In the genomic region with DNA sequence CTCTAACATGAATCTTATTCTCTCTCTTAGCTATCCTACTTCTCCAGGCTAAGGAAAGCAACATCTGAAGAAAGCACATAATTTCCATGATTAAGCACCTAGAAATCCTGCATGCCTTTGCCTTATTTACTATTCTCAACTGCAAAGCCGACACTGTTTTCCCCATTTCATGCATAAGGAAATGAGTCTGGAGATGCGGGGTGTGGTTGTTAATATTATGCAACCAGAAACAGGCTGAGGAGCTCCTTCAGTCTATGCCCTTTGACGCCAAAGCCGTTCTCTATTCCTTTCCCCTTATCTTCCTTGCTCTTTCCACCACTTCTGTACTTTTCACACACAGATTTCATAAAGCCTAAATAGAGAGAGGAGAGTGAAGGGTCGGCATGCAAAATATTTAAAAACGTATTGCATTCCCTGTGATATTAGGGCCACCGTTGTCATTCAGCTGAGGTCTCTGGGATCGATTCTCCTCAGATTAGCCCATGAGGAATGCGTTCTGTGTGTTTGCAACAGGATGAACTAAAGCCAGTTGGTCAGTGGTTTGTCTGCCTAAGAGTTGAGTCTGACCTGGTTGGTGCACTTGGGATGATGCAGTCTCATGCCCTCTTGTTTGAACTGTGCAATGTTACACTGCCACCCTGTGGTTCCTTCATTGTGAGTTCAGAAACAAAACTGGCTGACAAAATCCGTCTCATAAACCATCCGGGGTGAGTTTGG, we compare ENCODE assay signal across 8 cellular contexts. TPM values are rescaled to one million over a fixed set of nuclear protein-coding genes. Genes with fewer than 3 reads are reported as not detected.
DNase-seq lines count a peak whose midpoint lies in the region; ATAC-seq, FAIRE-seq and TF ChIP-seq lines count a peak whose summit lies in the region.

No MANE protein-coding gene starts in this region.

- no peak overlapping the region for H3K27ac Mint-ChIP-seq in activated B cell treated with CpG ODN at 0.5 μM for 24 hours
- peak overlapping the region; percentile 3 for H3K27ac Mint-ChIP-seq in central memory CD8-positive, alpha-beta T cell (ENCODE audit: low read depth)

- peak; percentile 97 for TF ChIP-seq RAD21 in A549 (conservative IDR thresholded peaks at IDR 0.05 in 1 of 2, IDR thresholded peaks at IDR 0.05 in 1 of 2)

- peak overlapping the region; percentile 79 to 83 for H3K27ac ChIP-seq in A549

- ATAC-seq in A549 (peak; percentile 99), GM18511 (IDR thresholded peaks at IDR 0.05; ENCODE audit: unreplicated experiment) (peak; percentile 88), HG03103 (IDR thresholded peaks at IDR 0.05; ENCODE audit: low read depth, unreplicated experiment) (peak; percentile 90), activated B cell treated with CpG ODN at 0.5 μM for 24 hours (ENCODE audit: low read depth) (peak; percentile 78)
- peak; percentile 77 for ATAC-seq in central memory CD8-positive, alpha-beta T cell (replicated peaks; ENCODE audit: extremely low read depth, poor library complexity, severe bottlenecking)

- POLR2A ChIA-PET in A549 (lab: Yijun Ruan, JAX) (interaction anchor here (1.2 to 3.5 kb wide), 3 partner anchors 9 to 505 kb away, joined by 3 to 25 read pairs (median 6); a partner anchor contains a TSS), activated B cell treated with CpG ODN at 0.5 μM for 24 hours (lab: Charles Lee) (interaction anchor here (0.6 kb wide), 1 partner anchor 1284 kb away, joined by 3 read pairs; no protein-coding TSS in a partner anchor)

- TF ChIP-seq CTCF in A549 (IDR thresholded peaks at IDR 0.05) (peak; percentile 92), activated B cell treated with CpG ODN at 0.5 μM for 24 hours (IDR thresholded peaks at IDR 0.05) (peak; percentile 26)

- FAIRE-seq in A549 (lab: Jason Lieb, UNC): peak; percentile 91

- H3K4me3 ChIP-seq in A549: no peak overlapping the region

- no peaks in the 10 kb centered on the region for H3K27me3 Mint-ChIP-seq in activated B cell treated with CpG ODN at 0.5 μM for 24 hours
- H3K27me3 Mint-ChIP-seq in central memory CD8-positive, alpha-beta T cell: no peaks in the 10 kb centered on the region

- peak overlapping the region; percentile 68 for H3K4me2 ChIP-seq in A549

- no peak for TF ChIP-seq POLR2A in A549 (IDR thresholded peaks at IDR 0.05; ENCODE audit: low read length)

- H3K36me3 Mint-ChIP-seq in activated B cell treated with CpG ODN at 0.5 μM for 24 hours (ENCODE audit: low read depth): no peaks in the 10 kb centered on the region
- H3K36me3 Mint-ChIP-seq in central memory CD8-positive, alpha-beta T cell (ENCODE audit: insufficient read depth): no peaks in the 10 kb centered on the region

- CTCF ChIA-PET in A549 (lab: Yijun Ruan, JAX): interaction anchor here (0.6 to 4.0 kb wide), 39 partner anchors 10 to 1540 kb away, joined by 3 to 34 read pairs (median 5); a partner anchor contains a TSS
- CTCF ChIA-PET in activated B cell treated with CpG ODN at 0.5 μM for 24 hours (lab: Charles Lee): interaction anchor here (0.6 to 5.0 kb wide), 15 partner anchors 10 to 1295 kb away, joined by 3 to 41 read pairs (median 3); no protein-coding TSS in a partner anchor

- H3K4me1 ChIP-seq in A549: peaks cover 18% of the 10 kb centered on the region

- TF ChIP-seq EP300 in A549 (IDR thresholded peaks at IDR 0.05): no peak

- no peak overlapping the region for H3K4me3 Mint-ChIP-seq in activated B cell treated with CpG ODN at 0.5 μM for 24 hours
- H3K4me3 Mint-ChIP-seq in central memory CD8-positive, alpha-beta T cell: no peak overlapping the region

- H3K9me3 Mint-ChIP-seq in activated B cell treated with CpG ODN at 0.5 μM for 24 hours: no peaks in the 10 kb centered on the region
- H3K9me3 Mint-ChIP-seq in central memory CD8-positive, alpha-beta T cell: no peaks in the 10 kb centered on the region

- peaks cover 6% of the 10 kb centered on the region for H3K4me1 Mint-ChIP-seq in activated B cell treated with CpG ODN at 0.5 μM for 24 hours
- peaks cover 9% of the 10 kb centered on the region for H3K4me1 Mint-ChIP-seq in central memory CD8-positive, alpha-beta T cell

- WGBS in A549 (ENCODE audit: missing lambda C conversion rate): 24% methylated on average over 11 of the region's 11 CpGs

- intact Hi-C loops in activated B cell treated with CpG ODN at 0.5 μM for 24 hours (cut with micrococcal nuclease): loop anchor here (1.0 to 5.0 kb wide), 12 partner anchors 57 to 1705 kb away; no protein-coding TSS in a partner anchor

- DNase-seq in A549 (ENCODE audit: low read depth in 1 of 2, low spot score in 1 of 2) (peak; percentile 72 to 93), NCI-H2227 (lab: John Stamatoyannopoulos, UW; ENCODE audit: unreplicated experiment) (peak; percentile 69), activated B cell treated with CpG ODN at 0.5 μM for 24 hours (no peak), kidney tubule cell (ENCODE audit: low spot score) (peak; percentile 86)
- peak; percentile 36 to 52 for DNase-seq in central memory CD8-positive, alpha-beta T cell (ENCODE audit: low spot score in 2 of 2)
- peak; percentile 72 for DNase-seq in stimulated activated CD4-positive, alpha-beta T cell treated with anti-CD3 and anti-CD28 coated beads, Interleukin-4, amount 100 ng/mL, for 24 hours

- peaks cover 2% of the 10 kb centered on the region; the same call in 1 of the 3 replicates for H3K9me3 ChIP-seq in A549

TF ChIP-seq in A549, 52 proteins besides CTCF, POLR2A, EP300 and RAD21 (continues in another document):
- TF ChIP-seq, protein P1, sequence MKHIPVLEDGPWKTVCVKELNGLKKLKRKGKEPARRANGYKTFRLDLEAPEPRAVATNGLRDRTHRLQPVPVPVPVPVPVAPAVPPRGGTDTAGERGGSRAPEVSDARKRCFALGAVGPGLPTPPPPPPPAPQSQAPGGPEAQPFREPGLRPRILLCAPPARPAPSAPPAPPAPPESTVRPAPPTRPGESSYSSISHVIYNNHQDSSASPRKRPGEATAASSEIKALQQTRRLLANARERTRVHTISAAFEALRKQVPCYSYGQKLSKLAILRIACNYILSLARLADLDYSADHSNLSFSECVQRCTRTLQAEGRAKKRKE (CRISPR knock-in tag; IDR thresholded peaks at IDR 0.05; ENCODE audit: low read depth): no peak
- TF ChIP-seq, protein P2, sequence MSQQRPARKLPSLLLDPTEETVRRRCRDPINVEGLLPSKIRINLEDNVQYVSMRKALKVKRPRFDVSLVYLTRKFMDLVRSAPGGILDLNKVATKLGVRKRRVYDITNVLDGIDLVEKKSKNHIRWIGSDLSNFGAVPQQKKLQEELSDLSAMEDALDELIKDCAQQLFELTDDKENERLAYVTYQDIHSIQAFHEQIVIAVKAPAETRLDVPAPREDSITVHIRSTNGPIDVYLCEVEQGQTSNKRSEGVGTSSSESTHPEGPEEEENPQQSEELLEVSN (IDR thresholded peaks at IDR 0.05; ENCODE audit: borderline replicate concordance, low read depth): no peak
- TF ChIP-seq BHLHE40 (IDR thresholded peaks at IDR 0.05; ENCODE audit: low read depth, low read length) (no peak), ZSCAN20 (CRISPR knock-in tag; IDR thresholded peaks at IDR 0.05) (no peak), PHF8 (IDR thresholded peaks at IDR 0.05; ENCODE audit: borderline replicate concordance, low read depth) (no peak), FOXS1 (CRISPR knock-in tag; IDR thresholded peaks at IDR 0.05) (no peak), ESRRA (IDR thresholded peaks at IDR 0.05; ENCODE audit: borderline replicate concordance, low read length) (no peak), EHF (CRISPR knock-in tag; IDR thresholded peaks at IDR 0.05) (no peak), RNF2 (IDR thresholded peaks at IDR 0.05; ENCODE audit: borderline replicate concordance, low read depth) (no peak), MAFK (IDR thresholded peaks at IDR 0.05; ENCODE audit: partially characterized antibody) (peak; percentile 1), RFX5 (IDR thresholded peaks at IDR 0.05) (no peak), JUN (IDR thresholded peaks at IDR 0.05) (0 out of 5 replicates have a peak, but pooled peaks of 1 of the 2 experiments have one; percentile 42), ZFP36 (IDR thresholded peaks at IDR 0.05; ENCODE audit: borderline replicate concordance, partially characterized antibody) (no peak), ZC3H11A (IDR thresholded peaks at IDR 0.05) (no peak), KDM1A (IDR thresholded peaks at IDR 0.05; ENCODE audit: low read depth) (no peak), TFCP2L1 (CRISPR knock-in tag; IDR thresholded peaks at IDR 0.05) (no peak), JUNB (IDR thresholded peaks at IDR 0.05) (no peak), CEBPB (IDR thresholded peaks at IDR 0.05) (peak; percentile 38 to 60; a peak in 3 of 4 replicates), CBX8 (IDR thresholded peaks at IDR 0.05) (no peak), FOSL2 (IDR thresholded peaks at IDR 0.05) (no peak), FOSL2 (CRISPR knock-in tag; IDR thresholded peaks at IDR 0.05) (0 out of 2 replicates have a peak, but pooled peaks have one; percentile 26), MYC (IDR thresholded peaks at IDR 0.05; ENCODE audit: borderline replicate concordance, low read length) (no peak), RCOR1 (IDR thresholded peaks at IDR 0.05; ENCODE audit: low read depth, low read length) (no peak), HOXB13 (CRISPR knock-in tag; IDR thresholded peaks at IDR 0.05; ENCODE audit: low read depth) (no peak)
- TF ChIP-seq, protein P3, sequence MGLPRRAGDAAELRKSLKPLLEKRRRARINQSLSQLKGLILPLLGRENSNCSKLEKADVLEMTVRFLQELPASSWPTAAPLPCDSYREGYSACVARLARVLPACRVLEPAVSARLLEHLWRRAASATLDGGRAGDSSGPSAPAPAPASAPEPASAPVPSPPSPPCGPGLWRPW (IDR thresholded peaks at IDR 0.05): no peak

RNA-seq across cellular contexts. Expression of a gene that starts 53.1 kb away (rescaled TPM):
- polyA plus RNA-seq in A549 (2011; rRNA removed): 0.05 and 0.08 TPM in 2 replicates
- polyA plus RNA-seq in A549 (2012; cell fraction: cytosol; rRNA removed): 0.01 TPM in 1 of 2 replicates, not detected in the other
- not detected in 2 replicates for polyA plus RNA-seq in A549 (2012; cell fraction: nucleus; rRNA removed)
- 0.03 TPM in 2 of 3 replicates, not detected in the other for polyA plus RNA-seq in A549 (2017; fragmentation: RNase III; extraction: RNeasy Plus Mini Kit Qiagen cat#74134 plus additional on column Dnase treatment)
- 0.29 TPM in 1 of 2 replicates, not detected in the other for polyA minus RNA-seq in A549 (2011; rRNA and poly(A)+ RNA removed)
- 3.4 and 4.1 TPM in 2 replicates for total RNA-seq in activated B cell treated with CpG ODN at 0.5 μM for 24 hours
